15 cellular contexts compared by ENCODE assay signal in the genomic region with DNA sequence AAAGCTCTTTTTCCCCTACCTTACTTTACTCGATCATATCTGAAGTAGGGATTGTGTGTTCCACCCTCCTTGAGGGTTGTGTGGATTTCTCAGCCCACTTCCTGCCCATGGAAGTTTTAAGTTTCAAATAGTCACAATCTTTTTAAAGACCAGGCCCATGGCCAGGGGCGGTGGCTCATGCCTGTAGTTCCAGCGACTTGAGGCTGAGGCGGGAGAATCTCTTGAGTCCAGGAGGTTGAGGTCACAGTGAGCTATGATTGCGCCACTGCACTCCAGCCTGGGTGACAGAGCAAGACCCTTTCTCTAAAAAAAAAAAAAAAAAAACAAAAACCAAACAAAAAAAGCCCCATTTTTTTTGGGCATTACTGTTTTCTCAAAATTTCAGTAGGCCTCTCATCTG. TPM values are rescaled to one million over a fixed set of nuclear protein-coding genes. Genes with fewer than 3 reads are reported as not detected.
DNase-seq lines count a peak whose midpoint lies in the region; TF ChIP-seq lines count a peak whose summit lies in the region.
"Had no signal": no experiment of that assay in that cellular context is flagged by ENCODE, and none has a peak within 500 bp of the region (broad histone marks: within the 10 kb centered on the region; RNA-seq: fewer than 3 reads in every experiment).

No MANE protein-coding gene starts in this region.

- intact Hi-C loops in esophagus muscularis mucosa (cut with DNase I), result no loop called here
- intact Hi-C loops in testis (cut with DNase I; ENCODE audit: low total_unique reads), result no loop called here

- H3K27me3 ChIP-seq in NT2/D1 (ENCODE audit: insufficient read depth, insufficient read length), result no peaks in the 10 kb centered on the region
- no peaks in the 10 kb centered on the region for H3K27me3 ChIP-seq in esophagus muscularis mucosa
- no peaks in the 10 kb centered on the region for H3K27me3 ChIP-seq in muscle layer of colon (ENCODE audit: control insufficient read depth in 1 of 2, insufficient read depth in 2 of 2, low read length in 2 of 2)
- no peaks in the 10 kb centered on the region for H3K27me3 ChIP-seq in testis
- H3K27me3 ChIP-seq in smooth muscle cell (ENCODE audit: low read depth), result no peaks in the 10 kb centered on the region

- no peak for TF ChIP-seq EP300 in esophagus muscularis mucosa (IDR thresholded peaks at IDR 0.05)

- H3K9ac ChIP-seq in NT2/D1 (ENCODE audit: insufficient read length, low read depth), result peak overlapping the region; percentile 3
- no peak overlapping the region for H3K9ac ChIP-seq in muscle layer of colon (ENCODE audit: low read length)
- no peak overlapping the region for H3K9ac ChIP-seq in smooth muscle cell (ENCODE audit: low read depth)

- H3K4me2 ChIP-seq in smooth muscle cell, result no peak overlapping the region

- no peak for TF ChIP-seq POLR2A in esophagus muscularis mucosa (IDR thresholded peaks at IDR 0.05; ENCODE audit: low read depth)
- no peak for TF ChIP-seq POLR2A in testis (IDR thresholded peaks at IDR 0.05)

- H3K4me3 ChIP-seq in NT2/D1 (ENCODE audit: insufficient read length, low read depth) (no peak overlapping the region), esophagus muscularis mucosa (no peak overlapping the region), muscle layer of colon (ENCODE audit: low read depth in 1 of 2, low read length in 2 of 2) (no peak overlapping the region), testis (no peak overlapping the region), smooth muscle cell (no peak overlapping the region)

- H3F3A ChIP-seq in smooth muscle cell (ENCODE audit: low read depth), result peaks cover 10% of the 10 kb centered on the region

- H3K36me3 ChIP-seq in NT2/D1 (ENCODE audit: insufficient read depth, insufficient read length, low read length) (peaks cover 21% of the 10 kb centered on the region), esophagus muscularis mucosa (peaks cover 0 to 39% (median 28%) of the 10 kb centered on the region in 4 donors), muscle layer of colon (ENCODE audit: insufficient read depth, low read length) (peaks cover 6% of the 10 kb centered on the region), testis (ENCODE audit: low read depth, missing control alignments) (no peaks in the 10 kb centered on the region), smooth muscle cell (ENCODE audit: low read depth) (no peaks in the 10 kb centered on the region)

- TF ChIP-seq CTCF in esophagus muscularis mucosa (IDR thresholded peaks at IDR 0.05), result no peak
- no peak for TF ChIP-seq CTCF in testis (IDR thresholded peaks at IDR 0.05)
- TF ChIP-seq CTCF in smooth muscle cell (IDR thresholded peaks at IDR 0.05; ENCODE audit: borderline replicate concordance, insufficient read depth, poor library complexity, severe bottlenecking), result no peak

- H3K79me2 ChIP-seq in smooth muscle cell (ENCODE audit: low read depth), result no peaks in the 10 kb centered on the region

- H3K9me3 ChIP-seq in NT2/D1 (ENCODE audit: insufficient read depth, low read length) (no peaks in the 10 kb centered on the region), esophagus muscularis mucosa (no peaks in the 10 kb centered on the region), muscle layer of colon (ENCODE audit: low read length) (no peaks in the 10 kb centered on the region), testis (no peaks in the 10 kb centered on the region), smooth muscle cell (replicated peaks; ENCODE audit: low read depth) (no peaks in the 10 kb centered on the region)

- H2AFZ ChIP-seq in smooth muscle cell (ENCODE audit: low read depth), result no peak overlapping the region

- H3K4me1 ChIP-seq in NT2/D1 (ENCODE audit: insufficient read depth, insufficient read length) (peaks cover 8% of the 10 kb centered on the region), esophagus muscularis mucosa (peaks cover 10 to 23% (median 22%) of the 10 kb centered on the region in 4 donors), muscle layer of colon (ENCODE audit: insufficient read depth, low read length) (peaks cover 20% of the 10 kb centered on the region), testis (peaks cover 18% of the 10 kb centered on the region), smooth muscle cell (ENCODE audit: low read depth) (no peaks in the 10 kb centered on the region)

- 71% methylated on average over 5 of the region's 5 CpGs for WGBS in esophagus muscularis mucosa
- WGBS in testis, 2 donors, result 52 to 56% methylated on average over 5 of the region's 5 CpGs
- WGBS in smooth muscle cell (ENCODE audit: low lambda C conversion rate), result 64% methylated on average over 5 of the region's 5 CpGs

- H3K27ac ChIP-seq in esophagus muscularis mucosa (replicated peaks in 1 of 4), result peak overlapping the region; percentile 26 to 64 (median 58)
- peak overlapping the region; percentile 13 for H3K27ac ChIP-seq in muscle layer of colon (ENCODE audit: low read depth, low read length)
- peak overlapping the region; percentile 74 to 81 for H3K27ac ChIP-seq in testis
- H3K27ac ChIP-seq in smooth muscle cell (ENCODE audit: low read depth), result no peak overlapping the region
- H3K27ac ChIP-seq: VCaP had no signal

- peaks cover 52% of the 10 kb centered on the region for H4K20me1 ChIP-seq in smooth muscle cell (ENCODE audit: low read depth)

- DNase-seq in NT2/D1 (ENCODE audit: low read depth, low spot score) (no peak), esophagus muscularis mucosa (ENCODE audit: extremely low spot score) (no peak), testis (peak; percentile 72), NCI-H1694 treated with DMSO at 0.1 percent for 48 hours (lab: John Stamatoyannopoulos, UW) (no peak), smooth muscle cell (lab: John Stamatoyannopoulos, UW; ENCODE audit: unreplicated experiment) (no peak), NCI-H1105 (lab: John Stamatoyannopoulos, UW) (no peak)
- no peak for DNase-seq in activated effector memory CD4-positive, alpha-beta T cell treated with anti-CD3 and anti-CD28 coated beads, Interleukin-2, amount 50 U/mL, for 16 hours
- DNase-seq: naive B cell; NCI-H187; NCI-H748 treated with DMSO at 0.1 percent for 48 hours; SHP77 treated with DMSO at 0.1 percent for 48 hours; stimulated activated CD4-positive, alpha-beta T cell treated with anti-CD3 and anti-CD28 coated beads, Interleukin-12 subunit alpha, Interleukin-12 subunit beta, amount 100 ng/mL, for 4 hours had no signal

RNA-seq across cellular contexts. Expression of gene LRRC10B, which starts 36.3 kb away (rescaled TPM):
- total RNA-seq in esophagus muscularis mucosa (1 to 10 TPM in 3 of 4 donors, not detected in 1; 1.3 to 2.2 (median 2.0) TPM), testis (1 to 10 TPM; 4.8 to 6.4 TPM), smooth muscle cell (0.99 and 2.2 TPM in 2 replicates)
- polyA plus RNA-seq in testis (ENCODE audit: insufficient read depth, low read depth, low replicate concordance) (5.5 TPM), smooth muscle cell (0.11 and 1.9 TPM in 2 replicates)
- total RNA-seq: HepG2 had no signal
- polyA plus RNA-seq: HepG2 had no signal

RNA-seq across cellular contexts. Expression of gene SDHAF2, which starts 42.4 kb away (rescaled TPM):
- 10 to 100 TPM; 29.0 to 71.0 (median 48.3) TPM for total RNA-seq in esophagus muscularis mucosa
- 10 to 100 TPM; 66.2 to 85.4 TPM for total RNA-seq in testis
- 46.8 TPM for polyA plus RNA-seq in testis (ENCODE audit: insufficient read depth, low read depth, low replicate concordance)
- total RNA-seq in smooth muscle cell, result 23.2 and 25.0 TPM in 2 replicates
- polyA plus RNA-seq in smooth muscle cell, result 47.1 and 56.3 TPM in 2 replicates

RNA-seq across cellular contexts. Expression of gene CPSF7, which starts 42.5 kb away (rescaled TPM):
- total RNA-seq in esophagus muscularis mucosa (10 to 100 TPM; 29.9 to 45.2 (median 40.7) TPM), testis (10 to 100 TPM; 84.2 to 86.5 TPM), smooth muscle cell (29.5 and 35.1 TPM in 2 replicates)
- polyA plus RNA-seq in testis (ENCODE audit: insufficient read depth, low read depth, low replicate concordance) (107 TPM), smooth muscle cell (26.2 and 26.6 TPM in 2 replicates)
